ENCODE assay signal across 1 cellular context in genomic region chr14:20632831-20633771, GRCh38.
A peak's percentile ranks its signal among the peaks of the same experiment; 100 is the strongest.
TF ChIP-seq lines count a peak whose summit lies in the region.

No MANE protein-coding gene starts in this region.

TF ChIP-seq in HEK293, 187 proteins besides CTCF, POLR2A, EP300 and RAD21 (continued from another document and continues in another):
- TF ChIP-seq EGR2 (tag by site-specific recombination; IDR thresholded peaks at IDR 0.05; ENCODE audit: low read depth) (no peak), ZNF645 (tag by site-specific recombination; IDR thresholded peaks at IDR 0.05) (no peak), ZNF214 (tag by site-specific recombination; IDR thresholded peaks at IDR 0.05; ENCODE audit: borderline replicate concordance) (no peak), ZNF600 (tag by site-specific recombination; IDR thresholded peaks at IDR 0.05) (no peak), ZNF585B (tag by site-specific recombination; IDR thresholded peaks at IDR 0.05) (no peak), GLI4 (tag by site-specific recombination; IDR thresholded peaks at IDR 0.05) (no peak), KLF17 (tag by site-specific recombination; IDR thresholded peaks at IDR 0.05) (0 out of 2 replicates have a peak, but pooled peaks have one; percentile 11), ZNF658 (tag by site-specific recombination; IDR thresholded peaks at IDR 0.05) (no peak), ZNF558 (tag by site-specific recombination; IDR thresholded peaks at IDR 0.05) (peak; percentile 78; the same call in 1 of the 2 replicates), ZNF2 (tag by site-specific recombination; IDR thresholded peaks at IDR 0.05) (peak; percentile 60; the same call in 1 of the 2 replicates), ZNF394 (tag by site-specific recombination; IDR thresholded peaks at IDR 0.05; ENCODE audit: borderline replicate concordance) (peak; percentile 58; the same call in 1 of the 2 replicates), ZNF292 (tag by site-specific recombination; IDR thresholded peaks at IDR 0.05; ENCODE audit: borderline replicate concordance, low read depth) (no peak), ZNF174 (tag by site-specific recombination; IDR thresholded peaks at IDR 0.05) (no peak), ZNF280C (tag by site-specific recombination; IDR thresholded peaks at IDR 0.05) (no peak), BCL11B (tag by site-specific recombination; IDR thresholded peaks at IDR 0.05; ENCODE audit: low read depth) (0 out of 2 replicates have a peak, but pooled peaks have one; percentile 56), YY1 (tag by site-specific recombination; IDR thresholded peaks at IDR 0.05) (peak; percentile 27; the same call in 1 of the 2 replicates), ZNF561 (tag by site-specific recombination; IDR thresholded peaks at IDR 0.05; ENCODE audit: borderline replicate concordance) (peak; percentile 83), ZNF221 (tag by site-specific recombination; IDR thresholded peaks at IDR 0.05; ENCODE audit: borderline replicate concordance) (no peak), ZNF776 (tag by site-specific recombination; IDR thresholded peaks at IDR 0.05; ENCODE audit: borderline replicate concordance) (no peak), ZNF416 (tag by site-specific recombination; IDR thresholded peaks at IDR 0.05) (no peak), FEZF1 (tag by site-specific recombination; IDR thresholded peaks at IDR 0.05) (0 out of 2 replicates have a peak, but pooled peaks have one; percentile 34), ZNF426 (tag by site-specific recombination; IDR thresholded peaks at IDR 0.05) (no peak), ZNF248 (tag by site-specific recombination; IDR thresholded peaks at IDR 0.05) (no peak), ZNF423 (tag by site-specific recombination; IDR thresholded peaks at IDR 0.05) (no peak), ZNF571 (tag by site-specific recombination; IDR thresholded peaks at IDR 0.05) (no peak), ZNF560 (tag by site-specific recombination; IDR thresholded peaks at IDR 0.05; ENCODE audit: borderline replicate concordance) (no peak), KLF16 (tag by site-specific recombination; IDR thresholded peaks at IDR 0.05) (no peak; the same call in 1 of the 2 replicates), ZBTB44 (tag by site-specific recombination; IDR thresholded peaks at IDR 0.05) (no peak; the same call in none of the 2 replicates), BCL6B (tag by site-specific recombination; IDR thresholded peaks at IDR 0.05) (no peak), ZNF792 (tag by site-specific recombination; IDR thresholded peaks at IDR 0.05) (no peak), ZFP37 (tag by site-specific recombination; IDR thresholded peaks at IDR 0.05) (peak; percentile 72; the same call in 1 of the 2 replicates), ZNF610 (tag by site-specific recombination; IDR thresholded peaks at IDR 0.05; ENCODE audit: borderline replicate concordance) (no peak), ZNF24 (tag by site-specific recombination; IDR thresholded peaks at IDR 0.05) (0 out of 2 replicates have a peak, but pooled peaks have one; percentile 74), ZNF302 (tag by site-specific recombination; IDR thresholded peaks at IDR 0.05; ENCODE audit: low read depth) (no peak), TRIM28 (IDR thresholded peaks at IDR 0.05; ENCODE audit: borderline replicate concordance, low read length) (peak; percentile 45; the same call in 1 of the 2 replicates), ZBTB8A (tag by site-specific recombination; IDR thresholded peaks at IDR 0.05) (peak; percentile 49), ZNF23 (tag by site-specific recombination; IDR thresholded peaks at IDR 0.05; ENCODE audit: borderline replicate concordance) (no peak), SP2 (tag by site-specific recombination; IDR thresholded peaks at IDR 0.05) (no peak), ZNF121 (tag by site-specific recombination; IDR thresholded peaks at IDR 0.05) (no peak), ZBTB20 (tag by site-specific recombination; IDR thresholded peaks at IDR 0.05) (peak; percentile 65), SP7 (tag by site-specific recombination; IDR thresholded peaks at IDR 0.05) (peak; percentile 72), TCF7L2 (IDR thresholded peaks at IDR 0.05; ENCODE audit: borderline replicate concordance, low read depth, low read length) (no peak), ZNF449 (tag by site-specific recombination; IDR thresholded peaks at IDR 0.05) (no peak; the same call in 1 of the 2 replicates), ZNF433 (tag by site-specific recombination; IDR thresholded peaks at IDR 0.05; ENCODE audit: low read depth) (no peak), SETDB1 (IDR thresholded peaks at IDR 0.05; ENCODE audit: insufficient read length, low read length) (no peak)
- TF ChIP-seq, protein P1, sequence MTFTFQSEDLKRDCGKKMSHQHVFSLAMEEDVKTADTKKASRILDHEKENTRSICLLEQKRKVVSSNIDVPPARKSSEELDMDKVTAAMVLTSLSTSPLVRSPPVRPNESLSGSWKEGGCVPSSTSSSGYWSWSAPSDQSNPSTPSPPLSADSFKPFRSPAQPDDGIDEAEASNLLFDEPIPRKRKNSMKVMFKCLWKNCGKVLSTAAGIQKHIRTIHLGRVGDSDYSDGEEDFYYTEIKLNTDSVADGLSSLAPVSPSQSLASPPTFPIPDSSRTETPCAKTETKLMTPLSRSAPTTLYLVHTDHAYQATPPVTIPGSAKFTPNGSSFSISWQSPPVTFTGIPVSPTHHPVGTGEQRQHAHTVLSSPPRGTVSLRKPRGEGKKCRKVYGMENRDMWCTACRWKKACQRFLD (tag by site-specific recombination; IDR thresholded peaks at IDR 0.05), result no peak
- TF ChIP-seq, protein P2, sequence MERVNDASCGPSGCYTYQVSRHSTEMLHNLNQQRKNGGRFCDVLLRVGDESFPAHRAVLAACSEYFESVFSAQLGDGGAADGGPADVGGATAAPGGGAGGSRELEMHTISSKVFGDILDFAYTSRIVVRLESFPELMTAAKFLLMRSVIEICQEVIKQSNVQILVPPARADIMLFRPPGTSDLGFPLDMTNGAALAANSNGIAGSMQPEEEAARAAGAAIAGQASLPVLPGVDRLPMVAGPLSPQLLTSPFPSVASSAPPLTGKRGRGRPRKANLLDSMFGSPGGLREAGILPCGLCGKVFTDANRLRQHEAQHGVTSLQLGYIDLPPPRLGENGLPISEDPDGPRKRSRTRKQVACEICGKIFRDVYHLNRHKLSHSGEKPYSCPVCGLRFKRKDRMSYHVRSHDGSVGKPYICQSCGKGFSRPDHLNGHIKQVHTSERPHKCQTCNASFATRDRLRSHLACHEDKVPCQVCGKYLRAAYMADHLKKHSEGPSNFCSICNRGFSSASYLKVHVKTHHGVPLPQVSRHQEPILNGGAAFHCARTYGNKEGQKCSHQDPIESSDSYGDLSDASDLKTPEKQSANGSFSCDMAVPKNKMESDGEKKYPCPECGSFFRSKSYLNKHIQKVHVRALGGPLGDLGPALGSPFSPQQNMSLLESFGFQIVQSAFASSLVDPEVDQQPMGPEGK (tag by site-specific recombination; IDR thresholded peaks at IDR 0.05), result no peak
- TF ChIP-seq, protein P3, sequence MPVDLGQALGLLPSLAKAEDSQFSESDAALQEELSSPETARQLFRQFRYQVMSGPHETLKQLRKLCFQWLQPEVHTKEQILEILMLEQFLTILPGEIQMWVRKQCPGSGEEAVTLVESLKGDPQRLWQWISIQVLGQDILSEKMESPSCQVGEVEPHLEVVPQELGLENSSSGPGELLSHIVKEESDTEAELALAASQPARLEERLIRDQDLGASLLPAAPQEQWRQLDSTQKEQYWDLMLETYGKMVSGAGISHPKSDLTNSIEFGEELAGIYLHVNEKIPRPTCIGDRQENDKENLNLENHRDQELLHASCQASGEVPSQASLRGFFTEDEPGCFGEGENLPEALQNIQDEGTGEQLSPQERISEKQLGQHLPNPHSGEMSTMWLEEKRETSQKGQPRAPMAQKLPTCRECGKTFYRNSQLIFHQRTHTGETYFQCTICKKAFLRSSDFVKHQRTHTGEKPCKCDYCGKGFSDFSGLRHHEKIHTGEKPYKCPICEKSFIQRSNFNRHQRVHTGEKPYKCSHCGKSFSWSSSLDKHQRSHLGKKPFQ (tag by site-specific recombination; IDR thresholded peaks at IDR 0.05), result peak; percentile 35; the same call in 1 of the 2 replicates
- TF ChIP-seq, protein P4, sequence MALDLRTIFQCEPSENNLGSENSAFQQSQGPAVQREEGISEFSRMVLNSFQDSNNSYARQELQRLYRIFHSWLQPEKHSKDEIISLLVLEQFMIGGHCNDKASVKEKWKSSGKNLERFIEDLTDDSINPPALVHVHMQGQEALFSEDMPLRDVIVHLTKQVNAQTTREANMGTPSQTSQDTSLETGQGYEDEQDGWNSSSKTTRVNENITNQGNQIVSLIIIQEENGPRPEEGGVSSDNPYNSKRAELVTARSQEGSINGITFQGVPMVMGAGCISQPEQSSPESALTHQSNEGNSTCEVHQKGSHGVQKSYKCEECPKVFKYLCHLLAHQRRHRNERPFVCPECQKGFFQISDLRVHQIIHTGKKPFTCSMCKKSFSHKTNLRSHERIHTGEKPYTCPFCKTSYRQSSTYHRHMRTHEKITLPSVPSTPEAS (tag by site-specific recombination; IDR thresholded peaks at IDR 0.05), result 0 out of 2 replicates have a peak, but pooled peaks have one; percentile 9
- TF ChIP-seq, protein P5, sequence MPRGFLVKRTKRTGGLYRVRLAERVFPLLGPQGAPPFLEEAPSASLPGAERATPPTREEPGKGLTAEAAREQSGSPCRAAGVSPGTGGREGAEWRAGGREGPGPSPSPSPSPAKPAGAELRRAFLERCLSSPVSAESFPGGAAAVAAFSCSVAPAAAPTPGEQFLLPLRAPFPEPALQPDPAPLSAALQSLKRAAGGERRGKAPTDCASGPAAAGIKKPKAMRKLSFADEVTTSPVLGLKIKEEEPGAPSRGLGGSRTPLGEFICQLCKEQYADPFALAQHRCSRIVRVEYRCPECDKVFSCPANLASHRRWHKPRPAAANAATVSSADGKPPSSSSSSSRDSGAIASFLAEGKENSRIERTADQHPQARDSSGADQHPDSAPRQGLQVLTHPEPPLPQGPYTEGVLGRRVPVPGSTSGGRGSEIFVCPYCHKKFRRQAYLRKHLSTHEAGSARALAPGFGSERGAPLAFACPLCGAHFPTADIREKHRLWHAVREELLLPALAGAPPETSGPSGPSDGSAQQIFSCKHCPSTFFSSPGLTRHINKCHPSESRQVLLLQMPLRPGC (tag by site-specific recombination; IDR thresholded peaks at IDR 0.05), result no peak; the same call in 1 of the 2 replicates
